In genomic region chr11:27718853-27719574, GRCh38 we compare ENCODE assay signal across 8 cellular contexts. TPM values are rescaled to one million over a fixed set of nuclear protein-coding genes. Genes with fewer than 3 reads are reported as not detected.
A peak's percentile ranks its signal among the peaks of the same experiment; 100 is the strongest.
DNase-seq lines count a peak whose midpoint lies in the region; ATAC-seq, FAIRE-seq and TF ChIP-seq lines count a peak whose summit lies in the region.

No MANE protein-coding gene starts in this region.

- intact Hi-C loops in PC-3 (cut with micrococcal nuclease) = loop anchor here (1.0 to 5.0 kb wide), 7 partner anchors 52 to 808 kb away; partner anchors contain the start of genes KIF18A and METTL15
- intact Hi-C loops in pancreas (cut with DNase I) = no loop called here

- H3K4me1 ChIP-seq in PC-3 (ENCODE audit: insufficient read depth, low read length) (peaks cover 6% of the 10 kb centered on the region; the same call in 1 of the 2 replicates), fibroblast of lung (ENCODE audit: control insufficient read depth, extremely low read depth, insufficient read depth, low read length) (peaks cover 2% of the 10 kb centered on the region), pancreas (peaks cover 0 to 14% (median 0%) of the 10 kb centered on the region in 3 donors)

- H3K27ac ChIP-seq in PC-3 (ENCODE audit: low read length) (peak overlapping the region; percentile 69), fibroblast of lung (ENCODE audit: insufficient read depth, low read length) (no peak overlapping the region), pancreas (no peak overlapping the region)

- FAIRE-seq in pancreas (lab: Jason Lieb, UNC) = no peak

- H3K36me3 ChIP-seq in PC-3 (ENCODE audit: low read depth, low read length) (no peaks in the 10 kb centered on the region), fibroblast of lung (ENCODE audit: control insufficient read depth, insufficient read depth, low read length) (no peaks in the 10 kb centered on the region), pancreas (no peaks in the 10 kb centered on the region)

- peak; percentile 66 for ATAC-seq in PC-3
- peak; percentile 72 to 89 (median 82) for ATAC-seq in pancreas
- no peak for ATAC-seq in GM18502 (IDR thresholded peaks at IDR 0.05; ENCODE audit: poor library complexity, unreplicated experiment)

- CTCF ChIA-PET in PC-3 (lab: Charles Lee) = interaction anchor here (0.6 to 0.7 kb wide), 6 partner anchors 20 to 1146 kb away, joined by 3 to 9 read pairs (median 4); no protein-coding TSS in a partner anchor

- H3F3A ChIP-seq in PC-3 (ENCODE audit: low read length, unreplicated experiment) = no peaks in the 10 kb centered on the region

- no peak for TF ChIP-seq CTCF in PC-3 (conservative IDR thresholded peaks at IDR 0.05; ENCODE audit: low read depth, low read length)
- no peak for TF ChIP-seq CTCF in fibroblast of lung (conservative IDR thresholded peaks at IDR 0.05 in 1 of 2, IDR thresholded peaks at IDR 0.05 in 1 of 2; ENCODE audit: low read depth in 1 of 2, low read length in 2 of 2)
- no peak for TF ChIP-seq CTCF in pancreas (IDR thresholded peaks at IDR 0.05)

- no peaks in the 10 kb centered on the region for H3K9me2 ChIP-seq in PC-3 (replicated peaks; ENCODE audit: low read length)

- H3K9me3 ChIP-seq in PC-3 (ENCODE audit: low read length) (no peaks in the 10 kb centered on the region), fibroblast of lung (ENCODE audit: control insufficient read depth, insufficient read depth, low read depth, low read length) (no peaks in the 10 kb centered on the region), pancreas (no peaks in the 10 kb centered on the region)

- POLR2A ChIA-PET in PC-3 (lab: Charles Lee; ENCODE audit: unreplicated experiment) = interaction anchor here (0.6 to 1.1 kb wide), 8 partner anchors 19 to 897 kb away, joined by 3 to 7 read pairs (median 4); partner anchors contain the start of genes BDNF, KIF18A and METTL15

- H3K4me3 ChIP-seq in PC-3 (ENCODE audit: low read length) (peak overlapping the region; percentile 97), fibroblast of lung (replicated peaks in 1 of 4; ENCODE audit: control extremely low read depth in 1 of 4, insufficient read depth in 1 of 4, low read depth in 3 of 4, low read length in 4 of 4) (peak overlapping the region; percentile 48 to 73 (median 61)), pancreas (peak overlapping the region; percentile 18 to 51 (median 28))

- H3K9ac ChIP-seq in PC-3 (ENCODE audit: low read length) (peak overlapping the region; percentile 65), fibroblast of lung (ENCODE audit: insufficient read depth, low read length) (peak overlapping the region; percentile 36)

- H2AFZ ChIP-seq in PC-3 (ENCODE audit: low read length) (peak overlapping the region; percentile 100), fibroblast of lung (ENCODE audit: low read length) (peak overlapping the region; percentile 14)

- no peaks in the 10 kb centered on the region for H3K27me3 ChIP-seq in PC-3 (ENCODE audit: low read length)
- H3K27me3 ChIP-seq in fibroblast of lung (ENCODE audit: control insufficient read depth, insufficient read depth, low read length) = peaks cover 33% of the 10 kb centered on the region
- H3K27me3 ChIP-seq in pancreas = peaks cover 3 to 31% (median 7%) of the 10 kb centered on the region in 4 donors

- BruUV-seq in PC-3 (replicated peaks; lab: Mats Ljungman, UMichigan) = TSS peak; percentile 99

- H4K20me1 ChIP-seq in PC-3 (ENCODE audit: low read length) = no peaks in the 10 kb centered on the region
- H4K20me1 ChIP-seq in fibroblast of lung (ENCODE audit: control insufficient read depth, extremely low read depth, insufficient read depth, low read length) = no peaks in the 10 kb centered on the region

- WGBS in pancreas, 2 donors = 1 to 2% methylated on average over 45 to 57 of the region's 57 CpGs

- DNase-seq in Daoy (ENCODE audit: low read depth) = peak; percentile 48
- DNase-seq in PC-3 = peak; percentile 47
- peak; percentile 51 to 68 for DNase-seq in fibroblast of lung (ENCODE audit: low read depth in 2 of 2)
- DNase-seq in pancreas = peak in 4 of 6 donors; percentile 20 to 78 (median 50)
- DNase-seq in NCI-H2107 (lab: John Stamatoyannopoulos, UW) = no peak
- DNase-seq in GM19240 (ENCODE audit: insufficient read length, low spot score) = no peak
- DNase-seq in midbrain (lab: John Stamatoyannopoulos, UW) = no peak

- H3K4me2 ChIP-seq in PC-3 (ENCODE audit: low read length) (peak overlapping the region; percentile 100), fibroblast of lung (ENCODE audit: extremely low read depth, insufficient read depth, low read length) (peak overlapping the region; percentile 79)

- H3K79me2 ChIP-seq in PC-3 (ENCODE audit: low read length) = no peaks in the 10 kb centered on the region
- H3K79me2 ChIP-seq in fibroblast of lung (ENCODE audit: control insufficient read depth, insufficient read depth, low read length) = no peaks in the 10 kb centered on the region

RNA-seq across cellular contexts. Expression of gene BDNF, which starts 18.8 kb away (rescaled TPM):
- total RNA-seq in Daoy (2014; rRNA removed; shearing (Covaris generic)) = 11.9 and 12.5 TPM in 2 replicates
- 3.4 and 3.8 TPM in 2 replicates for total RNA-seq in PC-3 (2014; rRNA removed)
- total RNA-seq in fibroblast of lung = 6.4 and 16.7 TPM in 2 replicates
- polyA plus RNA-seq in fibroblast of lung = 11.2 and 15.0 TPM in 2 replicates
- 8.6 and 12.0 TPM in 2 replicates for polyA plus RNA-seq in fibroblast of lung (2012)
- 0.35 and 3.7 TPM in 2 replicates for polyA minus RNA-seq in fibroblast of lung (ENCODE audit: low replicate concordance)
- under 1 TPM; 0.04 to 0.09 (median 0.07) TPM for total RNA-seq in pancreas
- polyA plus RNA-seq in pancreas = under 1 TPM; 0.12 to 0.15 TPM

Comparison
In these comparisons a context has a peak if more than half of its experiments do, and no peak if none do; other contexts are left out.
1. DNase-seq: peak in Daoy (single experiment), PC-3 (single experiment), fibroblast of lung (2 of 2) and pancreas (4 of 6); none in NCI-H2107 (single experiment), GM19240 (single experiment) and midbrain (single experiment).
2. H3K4me3 ChIP-seq: peak in every context shown above with its lines; median percentile 97 in PC-3; 61 in fibroblast of lung; 28 in pancreas.